Comparison of ENCODE assay signal across 18 cellular contexts in the genomic region with DNA sequence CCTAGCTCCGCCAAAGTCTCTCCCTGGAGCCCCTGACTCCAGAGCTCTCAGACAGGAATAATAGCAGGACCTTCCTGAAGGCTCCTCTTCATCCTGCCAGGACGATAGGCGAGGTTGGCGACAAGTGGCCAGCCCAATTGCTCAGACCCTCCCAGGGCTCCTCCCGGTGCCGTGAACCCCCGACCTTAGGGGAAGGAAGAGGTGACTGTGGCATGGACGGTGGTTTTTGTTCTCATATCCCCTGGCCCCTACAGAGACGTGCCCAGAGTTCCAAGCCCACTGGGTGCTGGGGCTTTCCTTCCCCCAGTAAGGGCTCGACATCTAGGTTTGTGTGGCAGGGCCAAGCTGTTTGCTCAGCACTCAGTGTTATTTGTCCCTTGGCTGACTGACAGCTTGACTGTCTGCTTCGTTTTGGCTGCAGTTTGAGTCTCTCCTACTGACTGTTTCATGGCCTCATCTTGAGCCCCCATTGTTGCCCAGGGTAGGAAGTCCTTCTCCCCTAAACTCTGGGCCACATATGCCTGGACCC. TPM values are rescaled to one million over a fixed set of nuclear protein-coding genes. Genes with fewer than 3 reads are reported as not detected.
DNase-seq lines count a peak whose midpoint lies in the region; ATAC-seq and TF ChIP-seq lines count a peak whose summit lies in the region.
"Had no signal": no experiment of that assay in that cellular context is flagged by ENCODE, and none has a peak within 500 bp of the region (broad histone marks: within the 10 kb centered on the region; RNA-seq: fewer than 3 reads in every experiment).

No MANE protein-coding gene starts in this region.

- no peak overlapping the region for H3K4me3 ChIP-seq in LNCaP clone FGC (ENCODE audit: low read depth, low read length)
- H3K4me3 ChIP-seq in coronary artery, result no peak overlapping the region
- H3K4me3 ChIP-seq: SJSA1 had no signal

- intact Hi-C loops in sciatic nerve (cut with DNase I), result no loop called here

- no peak for TF ChIP-seq CTCF in LNCaP clone FGC (IDR thresholded peaks at IDR 0.05; ENCODE audit: control insufficient read depth, extremely low read depth, insufficient read depth)
- no peak for TF ChIP-seq CTCF in coronary artery (IDR thresholded peaks at IDR 0.05)

- H3K27ac ChIP-seq in coronary artery, result no peak overlapping the region
- H3K27ac ChIP-seq: 22Rv1, foreskin keratinocyte, SJSA1 had no signal

- ATAC-seq in sciatic nerve, result no peak
- ATAC-seq: foreskin keratinocyte had no signal

- DNase-seq in DMS 273 (lab: John Stamatoyannopoulos, UW; ENCODE audit: unreplicated experiment), result peak; percentile 75
- DNase-seq in DMS 273 treated with DMSO at 0.1 percent for 48 hours (lab: John Stamatoyannopoulos, UW), result no peak
- peak; percentile 71 for DNase-seq in LNCaP clone FGC (ENCODE audit: low read depth)
- DNase-seq in coronary artery (ENCODE audit: low spot score), result peak; percentile 65
- peak; percentile 52 for DNase-seq in sciatic nerve (ENCODE audit: low spot score)
- DNase-seq in HuH-7.5 (ENCODE audit: low spot score), result no peak
- DNase-seq in dedifferentiated amniotic fluid mesenchymal stem cell (ENCODE audit: extremely low spot score), result no peak
- no peak for DNase-seq in NCI-H187 treated with DMSO at 0.1 percent for 48 hours (lab: John Stamatoyannopoulos, UW)
- DNase-seq: activated CD4-positive, alpha-beta T cell treated with anti-CD3 and anti-CD28 coated beads for 48 hours; activated naive CD8-positive, alpha-beta T cell treated with anti-CD3 and anti-CD28 coated beads, Interleukin-2, amount 10 ng/mL, durations not matched to agents 7 days and 5 days; activated T-cell treated with anti-CD3 and anti-CD28 coated beads for 4 hours; foreskin keratinocyte; midbrain; NCI-H146; NK-92 treated with Interleukin-12 subunit alpha and Interleukin-12 subunit beta, amount 100 ng/mL, for 24 hours; T-helper 9 cell had no signal

RNA-seq across cellular contexts. Expression of a gene that starts 4.6 kb away (rescaled TPM):
- total RNA-seq in sciatic nerve, result 39.4 TPM

Comparison
In these comparisons a context has a peak if more than half of its experiments do, and no peak if none do; other contexts are left out.
1. DNase-seq: peak in DMS 273 (single experiment), LNCaP clone FGC (single experiment), coronary artery (single experiment) and sciatic nerve (single experiment); none in DMS 273 treated with DMSO at 0.1 percent for 48 hours (single experiment), HuH-7.5 (single experiment), dedifferentiated amniotic fluid mesenchymal stem cell (single experiment) and NCI-H187 treated with DMSO at 0.1 percent for 48 hours (single experiment).